ENCODE assay signal across 8 cellular contexts in the genomic region with DNA sequence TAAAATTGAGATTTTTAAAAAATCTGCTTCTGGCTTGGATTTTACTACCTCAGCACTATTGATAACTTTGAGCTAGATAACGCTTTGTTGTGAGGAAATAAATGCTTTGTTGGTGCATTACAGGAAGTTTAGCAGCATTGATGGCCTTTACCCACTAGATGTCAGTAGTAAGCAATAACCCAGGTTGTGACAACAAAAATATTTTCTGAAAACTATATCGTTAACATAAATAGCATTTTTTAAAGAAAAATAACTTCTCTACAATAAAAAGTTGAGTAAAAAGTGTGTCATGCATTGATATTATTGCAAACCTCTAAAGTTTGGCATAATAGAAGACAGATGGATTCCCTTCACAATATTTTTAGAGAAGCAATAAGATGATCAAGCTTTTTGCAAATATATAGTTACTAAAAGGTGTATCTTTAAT.
A peak's percentile ranks its signal among the peaks of the same experiment; 100 is the strongest.
DNase-seq lines count a peak whose midpoint lies in the region; FAIRE-seq and TF ChIP-seq lines count a peak whose summit lies in the region.

No MANE protein-coding gene starts in this region.

- no peaks in the 10 kb centered on the region for H3K27me3 ChIP-seq in bronchial epithelial cell (ENCODE audit: control insufficient read depth, insufficient read depth, low read length)
- H3K27me3 ChIP-seq in neural cell (ENCODE audit: insufficient read depth, low read depth, low read length), result no peaks in the 10 kb centered on the region

- TF ChIP-seq EP300 in neural cell (conservative IDR thresholded peaks at IDR 0.05; ENCODE audit: poor library complexity, severe bottlenecking), result no peak

- no peaks in the 10 kb centered on the region for H3F3A ChIP-seq in neural cell (ENCODE audit: insufficient read depth, low read length, poor library complexity, severe bottlenecking)

- no peak for FAIRE-seq in bronchial epithelial cell (lab: Jason Lieb, UNC)

- no peaks in the 10 kb centered on the region for H3K9me2 ChIP-seq in neural cell (ENCODE audit: insufficient read depth, low read length)

- H2AFZ ChIP-seq in neural cell (ENCODE audit: low read depth, low read length), result no peak overlapping the region

- H3K36me3 ChIP-seq in bronchial epithelial cell (ENCODE audit: control insufficient read depth, insufficient read depth, low read length), result no peaks in the 10 kb centered on the region
- no peaks in the 10 kb centered on the region for H3K36me3 ChIP-seq in neural cell (ENCODE audit: insufficient read depth, low read length)

- no peak overlapping the region for H3K9ac ChIP-seq in neural cell (ENCODE audit: low read length)

- H3K4me3 ChIP-seq in bronchial epithelial cell (ENCODE audit: low read depth, low read length) (no peak overlapping the region), neural cell (ENCODE audit: low read length) (no peak overlapping the region)

- H3K9me3 ChIP-seq in neural cell (ENCODE audit: low read length), result no peaks in the 10 kb centered on the region

- TF ChIP-seq CTCF in bronchial epithelial cell (IDR thresholded peaks at IDR 0.05; ENCODE audit: insufficient read depth, low read length, severe bottlenecking) (peak; percentile 46), neural cell (IDR thresholded peaks at IDR 0.05; ENCODE audit: poor library complexity, severe bottlenecking) (peak; percentile 78)

- DNase-seq in ELR (ENCODE audit: low read depth), result peak; percentile 15
- DNase-seq in LoVo (ENCODE audit: low spot score), result peak; percentile 9
- peak; percentile 7 for DNase-seq in bronchial epithelial cell (ENCODE audit: low read depth)
- DNase-seq in amygdala (lab: John Stamatoyannopoulos, UW), result no peak
- no peak for DNase-seq in stimulated activated CD4-positive, alpha-beta T cell treated with anti-CD3 and anti-CD28 coated beads, Interleukin-4, amount 100 ng/mL, for 1 hour
- DNase-seq in substantia nigra (lab: John Stamatoyannopoulos, UW), result no peak
- DNase-seq in effector CD8-positive, alpha-beta T cell (lab: John Stamatoyannopoulos, UW), result no peak

- no peak overlapping the region for H3K4me2 ChIP-seq in neural cell (ENCODE audit: low read length)

- no peak overlapping the region for H3K27ac ChIP-seq in neural cell (ENCODE audit: low read length)
- H3K27ac ChIP-seq in substantia nigra (ENCODE audit: low read depth, low read length, poor library complexity, severe bottlenecking), result no peak overlapping the region

- peak; percentile 79 for TF ChIP-seq RAD21 in neural cell (conservative IDR thresholded peaks at IDR 0.05)

- H4K20me1 ChIP-seq in neural cell (ENCODE audit: insufficient read depth), result no peaks in the 10 kb centered on the region

- no peaks in the 10 kb centered on the region for H3K79me2 ChIP-seq in neural cell (replicated peaks; ENCODE audit: insufficient read depth, low read length)

TF ChIP-seq in neural cell, 6 proteins besides CTCF, POLR2A, EP300 and RAD21:
- TF ChIP-seq TAF1 (IDR thresholded peaks at IDR 0.05; ENCODE audit: low read depth) (no peak), SMC3 (conservative IDR thresholded peaks at IDR 0.05; ENCODE audit: poor library complexity) (peak; percentile 86)
TF ChIP-seq in neural cell: peak in this region for 1.

Comparison
In these comparisons a context has a peak if more than half of its experiments do, and no peak if none do; other contexts are left out.
1. DNase-seq: peak in ELR (single experiment), LoVo (single experiment) and bronchial epithelial cell (single experiment); none in amygdala (0 of 56), stimulated activated CD4-positive, alpha-beta T cell treated with anti-CD3 and anti-CD28 coated beads, Interleukin-4, amount 100 ng/mL, for 1 hour (single experiment), substantia nigra (0 of 49) and effector CD8-positive, alpha-beta T cell (single experiment).